In genomic region chr5:171616002-171616780, GRCh38 we compare ENCODE assay signal across 1 cellular context.
TF ChIP-seq lines count a peak whose summit lies in the region.

No MANE protein-coding gene starts in this region.

TF ChIP-seq in H1, 55 proteins besides CTCF, POLR2A, EP300 and RAD21 (continued from another document):
- TF ChIP-seq ATF2 (IDR thresholded peaks at IDR 0.05; ENCODE audit: low read length) (no peak), CHD2 (IDR thresholded peaks at IDR 0.05; ENCODE audit: low read length) (no peak), CREB1 (IDR thresholded peaks at IDR 0.05) (no peak), RXRA (IDR thresholded peaks at IDR 0.05; ENCODE audit: insufficient read depth, low read depth, low read length) (no peak)
